8 cellular contexts compared by ENCODE assay signal in the genomic region with DNA sequence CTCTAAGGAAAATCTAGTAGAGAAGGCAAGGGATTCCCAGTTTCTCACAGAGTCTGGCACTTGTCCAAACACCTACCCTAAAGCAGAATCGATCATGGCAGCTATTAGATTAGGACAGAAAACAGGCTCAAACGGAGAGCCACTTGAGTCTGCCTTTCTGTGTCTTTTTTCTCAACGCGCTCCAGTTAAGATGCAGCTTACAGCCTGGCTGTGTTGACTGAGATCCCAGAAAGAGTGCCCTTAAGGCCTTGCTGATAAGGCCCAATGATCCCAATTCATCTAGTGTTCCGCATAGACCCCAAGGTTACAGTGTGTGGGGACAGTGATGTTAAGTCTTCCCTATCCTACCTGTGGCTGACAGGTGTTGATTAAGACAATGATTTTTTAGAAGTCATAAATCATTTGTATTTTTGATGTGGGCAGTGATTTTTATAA. TPM values are rescaled to one million over a fixed set of nuclear protein-coding genes. Genes with fewer than 3 reads are reported as not detected.
DNase-seq lines count a peak whose midpoint lies in the region; ATAC-seq and TF ChIP-seq lines count a peak whose summit lies in the region.

No MANE protein-coding gene starts in this region.

- intact Hi-C loops in heart right ventricle (cut with DNase I): no loop called here
- intact Hi-C loops in Right ventricle myocardium superior (cut with DNase I): no loop called here

- 19 to 23% methylated on average over 5 of the region's 5 CpGs for WGBS in heart right ventricle, 2 donors

- TF ChIP-seq CTCF in heart right ventricle (IDR thresholded peaks at IDR 0.05) (no peak), neural cell (IDR thresholded peaks at IDR 0.05; ENCODE audit: poor library complexity, severe bottlenecking) (no peak)

- H3K9me2 ChIP-seq in neural cell (ENCODE audit: insufficient read depth, low read length): no peaks in the 10 kb centered on the region

- peak overlapping the region; percentile 88 for H3K4me2 ChIP-seq in neural cell (ENCODE audit: low read length)

- peaks cover 0 to 27% (median 17%) of the 10 kb centered on the region in 9 donors for H3K4me1 ChIP-seq in heart right ventricle
- H3K4me1 ChIP-seq in effector memory CD4-positive, alpha-beta T cell (ENCODE audit: control insufficient read depth, insufficient read depth, low read length, poor library complexity, severe bottlenecking): peaks cover 7% of the 10 kb centered on the region

- ATAC-seq in heart right ventricle: no peak
- no peak for ATAC-seq in Right ventricle myocardium superior (ENCODE audit: poor library complexity)
- no peak for ATAC-seq in GM21447 (IDR thresholded peaks at IDR 0.05; ENCODE audit: unreplicated experiment)
- ATAC-seq in GM19452 (IDR thresholded peaks at IDR 0.05; ENCODE audit: unreplicated experiment): no peak

- H3K9ac ChIP-seq in neural cell (ENCODE audit: low read length): peak overlapping the region; percentile 96

- H3K9me3 ChIP-seq in heart right ventricle (no peaks in the 10 kb centered on the region), neural cell (ENCODE audit: low read length) (no peaks in the 10 kb centered on the region)
- no peaks in the 10 kb centered on the region for H3K9me3 ChIP-seq in effector memory CD4-positive, alpha-beta T cell (ENCODE audit: control insufficient read depth, low read length)

- no peaks in the 10 kb centered on the region for H4K20me1 ChIP-seq in neural cell (ENCODE audit: insufficient read depth)

- TF ChIP-seq RAD21 in neural cell (conservative IDR thresholded peaks at IDR 0.05): no peak

- no peaks in the 10 kb centered on the region for H3F3A ChIP-seq in neural cell (ENCODE audit: insufficient read depth, low read length, poor library complexity, severe bottlenecking)

- peaks cover 31% of the 10 kb centered on the region for H3K79me2 ChIP-seq in neural cell (replicated peaks; ENCODE audit: insufficient read depth, low read length)

- peaks cover 0 to 15% (median 0%) of the 10 kb centered on the region in 7 donors for H3K27me3 ChIP-seq in heart right ventricle
- no peaks in the 10 kb centered on the region for H3K27me3 ChIP-seq in effector memory CD4-positive, alpha-beta T cell (replicated peaks; ENCODE audit: control insufficient read depth, insufficient read depth, low read length, poor library complexity, severe bottlenecking)
- H3K27me3 ChIP-seq in neural cell (ENCODE audit: insufficient read depth, low read depth, low read length): peaks cover 16% of the 10 kb centered on the region

- DNase-seq in heart right ventricle: no peak
- DNase-seq in Right ventricle myocardium superior: no peak
- peak; percentile 33 for DNase-seq in RPMI8226
- DNase-seq in effector memory CD4-positive, alpha-beta T cell: no peak
- DNase-seq in OCI-M2 (lab: John Stamatoyannopoulos, UW; ENCODE audit: unreplicated experiment): no peak

- H3K36me3 ChIP-seq in heart right ventricle: peaks cover 0 to 24% (median 0%) of the 10 kb centered on the region in 9 donors
- H3K36me3 ChIP-seq in effector memory CD4-positive, alpha-beta T cell (ENCODE audit: control insufficient read depth, insufficient read depth, low read length): peaks cover 7% of the 10 kb centered on the region
- no peaks in the 10 kb centered on the region for H3K36me3 ChIP-seq in neural cell (ENCODE audit: insufficient read depth, low read length)

- peak overlapping the region; percentile 91 for H2AFZ ChIP-seq in neural cell (ENCODE audit: low read depth, low read length)

- TF ChIP-seq EP300 in neural cell (conservative IDR thresholded peaks at IDR 0.05; ENCODE audit: poor library complexity, severe bottlenecking): no peak

- H3K4me3 ChIP-seq in heart right ventricle (peak overlapping the region; percentile 69 to 93 (median 80)), neural cell (ENCODE audit: low read length) (peak overlapping the region; percentile 86)
- H3K4me3 ChIP-seq in effector memory CD4-positive, alpha-beta T cell (ENCODE audit: insufficient read depth, low read depth, low read length, poor library complexity, severe bottlenecking): peak overlapping the region; percentile 64

- H3K27ac ChIP-seq in heart right ventricle (peak overlapping the region in 9 of 10 donors; percentile 89 to 97 (median 92)), neural cell (ENCODE audit: low read length) (peak overlapping the region; percentile 94)
- peak overlapping the region; percentile 91 for H3K27ac ChIP-seq in effector memory CD4-positive, alpha-beta T cell (ENCODE audit: insufficient read depth, low read length, poor library complexity, severe bottlenecking)

TF ChIP-seq in neural cell, 6 proteins besides CTCF, POLR2A, EP300 and RAD21:
- TF ChIP-seq MXI1 (conservative IDR thresholded peaks at IDR 0.05; ENCODE audit: poor library complexity, severe bottlenecking) (no peak), SMC3 (conservative IDR thresholded peaks at IDR 0.05; ENCODE audit: poor library complexity) (no peak), TAF1 (IDR thresholded peaks at IDR 0.05; ENCODE audit: low read depth) (no peak), EZH2 (IDR thresholded peaks at IDR 0.05; ENCODE audit: borderline replicate concordance, insufficient read depth, low read length, poor library complexity, severe bottlenecking) (no peak), POLR2AphosphoS5 (IDR thresholded peaks at IDR 0.05) (no peak)
- TF ChIP-seq, protein P1, sequence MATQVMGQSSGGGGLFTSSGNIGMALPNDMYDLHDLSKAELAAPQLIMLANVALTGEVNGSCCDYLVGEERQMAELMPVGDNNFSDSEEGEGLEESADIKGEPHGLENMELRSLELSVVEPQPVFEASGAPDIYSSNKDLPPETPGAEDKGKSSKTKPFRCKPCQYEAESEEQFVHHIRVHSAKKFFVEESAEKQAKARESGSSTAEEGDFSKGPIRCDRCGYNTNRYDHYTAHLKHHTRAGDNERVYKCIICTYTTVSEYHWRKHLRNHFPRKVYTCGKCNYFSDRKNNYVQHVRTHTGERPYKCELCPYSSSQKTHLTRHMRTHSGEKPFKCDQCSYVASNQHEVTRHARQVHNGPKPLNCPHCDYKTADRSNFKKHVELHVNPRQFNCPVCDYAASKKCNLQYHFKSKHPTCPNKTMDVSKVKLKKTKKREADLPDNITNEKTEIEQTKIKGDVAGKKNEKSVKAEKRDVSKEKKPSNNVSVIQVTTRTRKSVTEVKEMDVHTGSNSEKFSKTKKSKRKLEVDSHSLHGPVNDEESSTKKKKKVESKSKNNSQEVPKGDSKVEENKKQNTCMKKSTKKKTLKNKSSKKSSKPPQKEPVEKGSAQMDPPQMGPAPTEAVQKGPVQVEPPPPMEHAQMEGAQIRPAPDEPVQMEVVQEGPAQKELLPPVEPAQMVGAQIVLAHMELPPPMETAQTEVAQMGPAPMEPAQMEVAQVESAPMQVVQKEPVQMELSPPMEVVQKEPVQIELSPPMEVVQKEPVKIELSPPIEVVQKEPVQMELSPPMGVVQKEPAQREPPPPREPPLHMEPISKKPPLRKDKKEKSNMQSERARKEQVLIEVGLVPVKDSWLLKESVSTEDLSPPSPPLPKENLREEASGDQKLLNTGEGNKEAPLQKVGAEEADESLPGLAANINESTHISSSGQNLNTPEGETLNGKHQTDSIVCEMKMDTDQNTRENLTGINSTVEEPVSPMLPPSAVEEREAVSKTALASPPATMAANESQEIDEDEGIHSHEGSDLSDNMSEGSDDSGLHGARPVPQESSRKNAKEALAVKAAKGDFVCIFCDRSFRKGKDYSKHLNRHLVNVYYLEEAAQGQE (IDR thresholded peaks at IDR 0.05; ENCODE audit: borderline replicate concordance): no peak

RNA-seq across cellular contexts. Expression of a gene that starts 1.0 kb away (rescaled TPM):
- total RNA-seq in heart right ventricle: 10 to 100 TPM; 43.8 to 62.8 (median 49.0) TPM
- polyA plus RNA-seq in heart right ventricle: 10 to 100 TPM in 1 of 2 donors, 1 to 10 TPM in 1; 9.0 to 10.6 TPM
- total RNA-seq in Right ventricle myocardium superior: 43.2 TPM
- 39.4 and 61.4 TPM in 2 replicates for polyA plus RNA-seq in neural cell
- polyA minus RNA-seq in neural cell: 124 and 136 TPM in 2 replicates
